13 cellular contexts compared by ENCODE assay signal in the genomic region with DNA sequence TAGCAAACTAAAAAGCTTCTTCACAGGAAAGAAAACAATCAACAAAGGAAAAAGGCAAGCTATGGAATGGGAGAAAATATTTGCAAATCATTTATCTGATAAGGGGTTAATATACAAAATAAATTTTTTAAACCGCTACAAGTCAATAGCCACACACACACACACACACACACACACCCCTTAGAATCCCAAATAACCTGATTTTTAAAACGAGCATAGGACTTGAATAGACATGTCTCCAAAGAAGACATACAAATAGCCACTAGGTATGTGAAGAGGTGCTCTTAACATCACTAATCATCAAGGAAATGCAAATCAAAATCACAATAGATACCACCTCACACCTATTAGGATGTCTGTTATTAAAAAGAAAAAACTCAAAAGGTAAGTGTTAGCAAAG.
"Had no signal": no experiment of that assay in that cellular context is flagged by ENCODE, and none has a peak within 500 bp of the region (broad histone marks: within the 10 kb centered on the region; RNA-seq: fewer than 3 reads in every experiment).

No MANE protein-coding gene starts in this region.

- FAIRE-seq: astrocyte, islet of Langerhans had no signal

- H3K27ac ChIP-seq: cardiac muscle cell, psoas muscle had no signal

- DNase-seq: activated CD4-positive, alpha-beta memory T cell treated with anti-CD3 and anti-CD28 coated beads for 36 hours; activated CD4-positive, alpha-beta T cell treated with anti-CD3 and anti-CD28 coated beads for 1 hour; activated T-cell treated with anti-CD3 and anti-CD28 coated beads, Interleukin-2, amount 50 U/mL, for 72 hours; foreskin melanocyte; head of caudate nucleus; psoas muscle; stimulated activated naive CD4-positive, alpha-beta T cell; T-helper 9 cell had no signal

- ATAC-seq: activated T-cell treated with anti-CD3 and anti-CD28 coated beads, Interleukin-2, amount 50 U/mL, for 72 hours; left lobe of liver; psoas muscle; sciatic nerve had no signal

- H3K4me3 ChIP-seq: cardiac muscle cell, psoas muscle had no signal

- H3K36me3 ChIP-seq: cardiac muscle cell had no signal

- H3K4me1 ChIP-seq: psoas muscle had no signal

- H3K9me3 ChIP-seq: psoas muscle had no signal
